Comparison of ENCODE assay signal across 8 cellular contexts in the genomic region with DNA sequence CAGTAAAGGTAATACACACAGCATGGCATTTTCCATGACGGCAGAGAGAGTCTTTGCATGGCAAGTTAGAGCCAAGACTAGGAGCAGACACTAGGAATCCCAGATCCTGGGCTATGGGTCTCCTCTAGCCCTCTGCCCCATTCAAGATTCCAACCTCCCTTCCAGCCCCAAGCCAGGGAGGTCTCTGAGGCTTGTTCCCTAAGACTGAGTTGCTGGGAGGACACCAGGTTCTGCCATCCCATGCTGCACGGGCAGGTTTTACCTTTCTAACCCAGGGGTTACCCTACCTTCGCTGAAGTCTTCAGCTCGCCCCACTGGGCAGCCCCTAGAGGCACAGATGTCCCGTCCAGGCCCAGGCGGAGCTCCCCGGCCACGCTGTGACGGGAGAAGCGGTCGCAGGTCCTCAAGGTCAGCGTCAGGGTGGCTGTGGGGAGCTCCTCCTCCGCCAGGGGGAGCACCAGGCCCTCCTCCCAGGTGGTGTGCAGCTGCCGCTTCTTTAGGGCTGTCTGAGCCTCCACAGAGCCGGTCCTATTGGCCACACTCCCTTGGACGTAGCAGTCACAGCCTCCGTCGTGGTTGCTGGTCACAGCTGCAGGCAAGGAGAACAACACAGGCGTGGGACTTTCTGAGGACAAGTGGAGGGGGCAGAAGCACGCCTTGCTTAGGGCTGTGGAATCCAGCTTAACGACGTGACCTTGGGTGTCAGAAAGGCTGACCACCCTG. TPM values are rescaled to one million over a fixed set of nuclear protein-coding genes. Genes with fewer than 3 reads are reported as not detected.
A peak's percentile ranks its signal among the peaks of the same experiment; 100 is the strongest.
DNase-seq lines count a peak whose midpoint lies in the region; ATAC-seq and TF ChIP-seq lines count a peak whose summit lies in the region.

No MANE protein-coding gene starts in this region.

- intact Hi-C loops in mucosa of descending colon (cut with DNase I, micrococcal nuclease): no loop called here

- H3K4me3 ChIP-seq in H7 (ENCODE audit: insufficient read depth, low read depth, low read length) (no peak overlapping the region), Peyer's patch (no peak overlapping the region), choroid plexus epithelial cell (ENCODE audit: low read depth, low read length) (no peak overlapping the region), mucosa of descending colon (no peak overlapping the region)

- ATAC-seq in mucosa of descending colon (peak; percentile 99), GM18909 (IDR thresholded peaks at IDR 0.05; ENCODE audit: poor library complexity, unreplicated experiment) (no peak), GM18858 (IDR thresholded peaks at IDR 0.05; ENCODE audit: unreplicated experiment) (no peak)

- DNase-seq in COR-L47 (lab: John Stamatoyannopoulos, UW) (peak; percentile 15), H7 (peak; percentile 94), Peyer's patch (peak; percentile 28 to 90 (median 88)), choroid plexus epithelial cell (ENCODE audit: low read depth) (no peak), mucosa of descending colon (peak; percentile 78 to 89 (median 89)), DMS79 (lab: John Stamatoyannopoulos, UW) (no peak)

- H3K4me1 ChIP-seq in Peyer's patch (no peaks in the 10 kb centered on the region), mucosa of descending colon (ENCODE audit: low read depth) (no peaks in the 10 kb centered on the region)

- H3K9me3 ChIP-seq in Peyer's patch: no peaks in the 10 kb centered on the region
- H3K9me3 ChIP-seq in mucosa of descending colon: no peaks in the 10 kb centered on the region

- H3K36me3 ChIP-seq in H7 (replicated peaks; ENCODE audit: control insufficient read depth, insufficient read depth, low read length): no peaks in the 10 kb centered on the region
- H3K36me3 ChIP-seq in Peyer's patch: no peaks in the 10 kb centered on the region
- no peaks in the 10 kb centered on the region for H3K36me3 ChIP-seq in mucosa of descending colon (ENCODE audit: low read depth)

- H3K27ac ChIP-seq in Peyer's patch: peak overlapping the region in 1 of 4 donors; percentile 8

- H3K27me3 ChIP-seq in H7 (ENCODE audit: control insufficient read depth, insufficient read depth, low read length) (no peaks in the 10 kb centered on the region), Peyer's patch (no peaks in the 10 kb centered on the region)

- TF ChIP-seq POLR2A in Peyer's patch (IDR thresholded peaks at IDR 0.05): no peak

- TF ChIP-seq CTCF in Peyer's patch (IDR thresholded peaks at IDR 0.05): peak in 4 of 6 experiments; percentile 58 to 94 (median 92)
- TF ChIP-seq CTCF in choroid plexus epithelial cell (conservative IDR thresholded peaks at IDR 0.05; ENCODE audit: low read depth, low read length): peak; percentile 57
- TF ChIP-seq CTCF in mucosa of descending colon (IDR thresholded peaks at IDR 0.05): peak; percentile 71

RNA-seq across cellular contexts. Expression of a gene that starts 33.8 kb away (rescaled TPM):
- 6.1 and 9.6 TPM in 2 replicates for total RNA-seq in H7 (2014; rRNA removed; shearing (Covaris generic))
- 10 to 100 TPM; 15.4 to 41.3 (median 25.2) TPM for total RNA-seq in Peyer's patch
- total RNA-seq in mucosa of descending colon: 10 to 100 TPM in 2 of 3 donors, 1 to 10 TPM in 1; 7.5 to 28.6 (median 22.7) TPM

Comparison
In these comparisons a context has a peak if more than half of its experiments do, and no peak if none do; other contexts are left out.
1. DNase-seq: peak in COR-L47 (single experiment), H7 (single experiment), Peyer's patch (3 of 3) and mucosa of descending colon (3 of 3); none in choroid plexus epithelial cell (single experiment) and DMS79 (single experiment).
2. Peak in every context shown above with its lines, with median percentiles within 50 percentile points of each other: CTCF ChIP-seq.